ENCODE assay signal across 8 cellular contexts in the genomic region with DNA sequence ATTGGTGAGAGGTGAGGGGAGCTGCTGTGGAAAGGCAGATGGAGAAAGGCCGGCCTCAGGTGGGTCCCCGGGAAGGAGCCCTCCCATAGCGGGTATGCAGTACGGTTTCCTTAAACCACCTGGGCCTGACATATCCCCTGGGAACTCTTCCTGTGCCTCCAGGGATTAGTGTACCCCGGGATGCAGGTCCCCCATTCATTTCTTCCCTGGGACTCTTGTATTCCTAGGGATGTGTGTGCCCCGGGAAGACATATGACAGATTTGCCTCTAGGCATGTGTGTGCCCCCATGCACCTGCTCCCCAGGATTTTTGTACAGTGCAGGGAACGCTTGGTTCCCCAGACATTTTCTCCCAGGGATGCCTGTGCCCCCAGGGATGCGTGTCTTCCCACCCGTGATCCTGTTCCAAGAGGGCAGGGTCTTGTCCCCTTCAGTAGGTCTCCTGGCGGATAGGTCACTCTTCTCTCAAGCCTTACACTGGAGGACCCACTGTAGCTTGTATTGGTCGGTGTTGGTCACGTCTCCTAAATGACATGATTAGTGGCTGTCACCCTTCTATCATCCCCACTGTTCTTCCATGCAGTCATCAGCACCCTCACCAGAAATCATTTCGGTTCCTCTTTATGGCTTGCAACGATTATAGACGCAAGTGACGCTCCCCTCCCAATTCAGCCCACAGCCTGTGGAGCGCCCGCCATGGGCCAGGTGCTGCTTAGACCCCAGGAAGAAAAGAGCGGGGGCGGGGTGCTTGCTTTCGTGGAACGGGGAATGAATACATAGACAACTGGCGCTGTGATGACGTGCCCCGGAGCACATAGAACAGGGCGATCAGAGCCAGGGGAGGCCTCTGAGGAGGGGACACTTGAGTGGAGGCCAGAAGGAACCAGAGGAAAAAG. TPM values are rescaled to one million over a fixed set of nuclear protein-coding genes. Genes with fewer than 3 reads are reported as not detected.
DNase-seq lines count a peak whose midpoint lies in the region; ATAC-seq and TF ChIP-seq lines count a peak whose summit lies in the region.

No MANE protein-coding gene starts in this region.

- H4K20me1 ChIP-seq in BLaER1: 0 out of 2 replicates have a peak, but pooled peaks cover 12% of the 10 kb centered on the region

- peaks cover 38% of the 10 kb centered on the region for H3K4me1 Mint-ChIP-seq in T-helper 17 cell

- H3K27me3 ChIP-seq in BLaER1 (peaks cover 52% of the 10 kb centered on the region), spleen (replicated peaks in 1 of 7) (peaks cover 0 to 6% (median 0%) of the 10 kb centered on the region in 7 donors)

- DNase-seq in T-helper 17 cell (no peak), foreskin fibroblast (no peak), spleen (peak; percentile 88), A172 (ENCODE audit: low spot score) (no peak)
- DNase-seq in stimulated activated CD4-positive, alpha-beta T cell treated with anti-CD3 and anti-CD28 coated beads, Interleukin-2, amount 100 ng/mL, for 48 hours: no peak

- peak overlapping the region; percentile 62; the same call in 1 of the 2 replicates for H3K4me3 ChIP-seq in BLaER1
- peak overlapping the region; percentile 44 to 55 for H3K4me3 ChIP-seq in foreskin fibroblast (ENCODE audit: low read depth in 1 of 2, low read length in 2 of 2)
- H3K4me3 ChIP-seq in spleen: peak overlapping the region in 7 of 8 donors; percentile 41 to 74 (median 61)

- H3K4me2 ChIP-seq in BLaER1: peak overlapping the region; percentile 95

- H3K4me1 ChIP-seq in BLaER1: peaks cover 62% of the 10 kb centered on the region
- H3K4me1 ChIP-seq in spleen: peaks cover 27 to 82% (median 73%) of the 10 kb centered on the region in 6 donors

- no peaks in the 10 kb centered on the region for H3K36me3 Mint-ChIP-seq in T-helper 17 cell (ENCODE audit: low read depth)

- H3K9me3 ChIP-seq in BLaER1: no peaks in the 10 kb centered on the region
- H3K9me3 ChIP-seq in T-helper 17 cell (ENCODE audit: control insufficient read depth, low read length, poor library complexity, severe bottlenecking): no peaks in the 10 kb centered on the region
- H3K9me3 ChIP-seq in spleen: no peaks in the 10 kb centered on the region

- peak; percentile 49 for ATAC-seq in HG03139 (IDR thresholded peaks at IDR 0.05; ENCODE audit: unreplicated experiment)
- peak; percentile 32 for ATAC-seq in T-helper 17 cell

- WGBS in spleen, 5 donors: 58 to 69% (median 61%) methylated on average over 24 to 26 of the region's 26 CpGs

- H3K27ac ChIP-seq in BLaER1 (no peak overlapping the region), spleen (peak overlapping the region; percentile 90 to 99 (median 94))

- H3K9ac ChIP-seq in BLaER1: no peak overlapping the region

- peak overlapping the region; percentile 92 for H3K4me3 Mint-ChIP-seq in T-helper 17 cell

- TF ChIP-seq CTCF in foreskin fibroblast (IDR thresholded peaks at IDR 0.05; ENCODE audit: low read depth, low read length) (no peak), spleen (IDR thresholded peaks at IDR 0.05 in 8 of 11, conservative IDR thresholded peaks at IDR 0.05 in 3 of 11) (no peak)

- TF ChIP-seq POLR2A in GM19193 (IDR thresholded peaks at IDR 0.05; ENCODE audit: extremely low read depth, insufficient read depth, insufficient read length) (peak; percentile 48), spleen (IDR thresholded peaks at IDR 0.05) (peak in 2 of 3 donors; percentile 46 to 74)

- H3K27me3 Mint-ChIP-seq in T-helper 17 cell: peaks cover 10% of the 10 kb centered on the region

- no peaks in the 10 kb centered on the region for H3K36me3 ChIP-seq in BLaER1
- H3K36me3 ChIP-seq in spleen: no peaks in the 10 kb centered on the region

- peak overlapping the region; percentile 95 for H3K27ac Mint-ChIP-seq in T-helper 17 cell

- intact Hi-C loops in spleen (cut with DNase I; ENCODE audit: low total_unique reads): no loop called here

RNA-seq across cellular contexts. Expression of gene PARVB, which starts 1.3 kb away (rescaled TPM):
- total RNA-seq in T-helper 17 cell (10 to 100 TPM; 14.6 to 36.4 TPM), spleen (10 to 100 TPM; 32.5 to 61.9 (median 57.1) TPM)
- polyA plus RNA-seq in spleen: 10 to 100 TPM; 24.0 to 40.5 (median 37.7) TPM
- 2.3 and 6.3 TPM in 2 replicates for total RNA-seq in A172 (2014; rRNA removed; shearing (Covaris generic))
